Comparison of ENCODE assay signal across 15 cellular contexts in genomic region chr1:181111559-181111958, GRCh38. TPM values are rescaled to one million over a fixed set of nuclear protein-coding genes. Genes with fewer than 3 reads are reported as not detected.
DNase-seq lines count a peak whose midpoint lies in the region; ATAC-seq and TF ChIP-seq lines count a peak whose summit lies in the region.
"Had no signal": no experiment of that assay in that cellular context is flagged by ENCODE, and none has a peak within 500 bp of the region (broad histone marks: within the 10 kb centered on the region; RNA-seq: fewer than 3 reads in every experiment).

No MANE protein-coding gene starts in this region.

- no peaks in the 10 kb centered on the region for H3K9me3 Mint-ChIP-seq in MCF 10A (ENCODE audit: unreplicated experiment)
- no peaks in the 10 kb centered on the region for H3K9me3 Mint-ChIP-seq in mesothelial cell of epicardium
- no peaks in the 10 kb centered on the region for H3K9me3 Mint-ChIP-seq in activated T-cell treated with anti-CD3 and anti-CD28 coated beads, Interleukin-2, amount 50 U/mL, for 24 hours
- H3K9me3 Mint-ChIP-seq: CD4-positive, alpha-beta T cell had no signal

- no peaks in the 10 kb centered on the region for H3K36me3 Mint-ChIP-seq in MCF 10A (ENCODE audit: insufficient read depth, unreplicated experiment)
- H3K36me3 Mint-ChIP-seq in mesothelial cell of epicardium = no peaks in the 10 kb centered on the region
- no peaks in the 10 kb centered on the region for H3K36me3 Mint-ChIP-seq in activated T-cell treated with anti-CD3 and anti-CD28 coated beads, Interleukin-2, amount 50 U/mL, for 24 hours (ENCODE audit: low read depth)
- H3K36me3 Mint-ChIP-seq: type B pancreatic cell had no signal

- no peak overlapping the region for H3K9ac ChIP-seq in IMR-90 (ENCODE audit: low read depth, low read length)
- H3K9ac ChIP-seq: parathyroid adenoma had no signal

- peak overlapping the region; percentile 71 for H2BK5ac ChIP-seq in IMR-90 (ENCODE audit: low read depth, low read length, poor library complexity, severe bottlenecking)

- H3K4me3 ChIP-seq in IMR-90 (ENCODE audit: insufficient read depth, low read depth, low read length) (no peak overlapping the region), right lobe of liver (no peak overlapping the region), suprapubic skin (no peak overlapping the region)
- H3K4me3 ChIP-seq: mucosa of descending colon had no signal

- H2AFZ ChIP-seq in IMR-90 (replicated peaks; ENCODE audit: low read length, poor library complexity) = no peak overlapping the region
- H2AFZ ChIP-seq: parathyroid adenoma had no signal

- H3K4ac ChIP-seq in IMR-90 (ENCODE audit: low read depth, low read length) = peak overlapping the region; percentile 91

- peak overlapping the region; percentile 28 for H4K5ac ChIP-seq in IMR-90 (ENCODE audit: low read depth, low read length)

- BruUV-seq in IMR-90 (replicated peaks; lab: Mats Ljungman, UMichigan) (no TSS peak), MCF 10A (replicated peaks; lab: Mats Ljungman, UMichigan) (no TSS peak)

- H3K79me1 ChIP-seq in IMR-90 (ENCODE audit: low read depth in 1 of 2, low read length in 2 of 2) = peaks cover 0 to 27% of the 10 kb centered on the region in 2 experiments; a peak in 2 of 4 replicates

- H3K36me3 ChIP-seq in IMR-90 (ENCODE audit: control insufficient read depth, insufficient read depth, low read length) (no peaks in the 10 kb centered on the region), right lobe of liver (no peaks in the 10 kb centered on the region), suprapubic skin (no peaks in the 10 kb centered on the region)

- H3K4me2 ChIP-seq in IMR-90 (ENCODE audit: low read depth, low read length) = no peak overlapping the region

- peak overlapping the region; percentile 86 for H3K14ac ChIP-seq in IMR-90 (replicated peaks; ENCODE audit: low read depth, low read length)

- peak overlapping the region; percentile 26; the same call in 1 of the 2 replicates for H3K27ac ChIP-seq in IMR-90 (ENCODE audit: insufficient read depth, low read length)
- H3K27ac ChIP-seq in right lobe of liver = peak overlapping the region in 2 of 3 donors; percentile 45 to 78
- H3K27ac ChIP-seq in suprapubic skin = peak overlapping the region; percentile 72
- H3K27ac ChIP-seq: parathyroid adenoma had no signal

- dilution Hi-C loops in IMR-90 (cut with HindIII; ENCODE audit: low sequenced_read_pairs, unreplicated experiment) = no loop called here

- H4K20me1 ChIP-seq in IMR-90 (ENCODE audit: insufficient read depth, low read length) = no peaks in the 10 kb centered on the region; the same call in 1 of the 2 replicates

- H2BK120ac ChIP-seq in IMR-90 (ENCODE audit: low read depth, low read length) = peak overlapping the region; percentile 87

- H3K4me1 Mint-ChIP-seq in MCF 10A (ENCODE audit: insufficient read depth, unreplicated experiment) = peaks cover 57% of the 10 kb centered on the region
- H3K4me1 Mint-ChIP-seq in mesothelial cell of epicardium = peaks cover 20% of the 10 kb centered on the region
- H3K4me1 Mint-ChIP-seq in activated T-cell treated with anti-CD3 and anti-CD28 coated beads, Interleukin-2, amount 50 U/mL, for 24 hours (ENCODE audit: low read depth) = peaks cover 21% of the 10 kb centered on the region

- H4K8ac ChIP-seq in IMR-90 (ENCODE audit: low read depth in 2 of 2, low read length in 2 of 2) = peak overlapping the region; percentile 2 to 63; a peak in 3 of 4 replicates

- H2BK15ac ChIP-seq in IMR-90 (ENCODE audit: low read depth, low read length) = peak overlapping the region; percentile 74; the same call in 2 of the 3 replicates

- no peak for TF ChIP-seq RAD21 in IMR-90 (IDR thresholded peaks at IDR 0.05; ENCODE audit: low read length)

- TF ChIP-seq POLR2A in IMR-90 (IDR thresholded peaks at IDR 0.05; ENCODE audit: low read depth, low read length) (no peak), right lobe of liver (IDR thresholded peaks at IDR 0.05) (no peak), suprapubic skin (IDR thresholded peaks at IDR 0.05) (no peak)

- H3K18ac ChIP-seq in IMR-90 (ENCODE audit: low read depth, low read length) = peak overlapping the region; percentile 31

- DNase-seq in IMR-90 (peak; percentile 61), MCF 10A (ENCODE audit: unreplicated experiment) (no peak), right lobe of liver (peak in 1 of 3 donors; percentile 5), suprapubic skin (ENCODE audit: low spot score in 2 of 2) (no peak), NOMO-1 (lab: John Stamatoyannopoulos, UW; ENCODE audit: unreplicated experiment in 2 of 2) (no peak), mesothelial cell of epicardium (ENCODE audit: low spot score in 2 of 2, unreplicated experiment in 2 of 2) (no peak), NCI-H2196 (lab: John Stamatoyannopoulos, UW; ENCODE audit: unreplicated experiment) (no peak)
- DNase-seq in activated T-cell treated with anti-CD3 and anti-CD28 coated beads, Interleukin-2, amount 50 U/mL, for 24 hours = no peak
- DNase-seq: activated CD4-positive, alpha-beta T cell treated with anti-CD3 and anti-CD28 coated beads for 48 hours; activated T-cell treated with anti-CD3 and anti-CD28 coated beads, Interleukin-2, amount 50 U/mL, for 1 hour; CD4-positive, alpha-beta T cell; mucosa of descending colon; NCI-H524 treated with DMSO at 0.1 percent for 48 hours had no signal

- no peak for TF ChIP-seq EP300 in suprapubic skin (IDR thresholded peaks at IDR 0.05)

- peak overlapping the region; percentile 91 for H2BK20ac ChIP-seq in IMR-90 (ENCODE audit: low read depth, low read length)

- H4K91ac ChIP-seq in IMR-90 (ENCODE audit: insufficient read depth, low read depth, low read length) = peak overlapping the region; percentile 73

- TF ChIP-seq CTCF in IMR-90 (conservative IDR thresholded peaks at IDR 0.05; ENCODE audit: low read depth, low read length) (no peak), MCF 10A (IDR thresholded peaks at IDR 0.05; ENCODE audit: unreplicated experiment) (no peak), right lobe of liver (IDR thresholded peaks at IDR 0.05) (no peak), suprapubic skin (IDR thresholded peaks at IDR 0.05) (no peak), mesothelial cell of epicardium (IDR thresholded peaks at IDR 0.05; ENCODE audit: unreplicated experiment) (no peak)

- H2AK5ac ChIP-seq in IMR-90 (ENCODE audit: low read depth, low read length) = peak overlapping the region; percentile 86

- H3K4me3 Mint-ChIP-seq in MCF 10A (ENCODE audit: unreplicated experiment) (no peak overlapping the region), mesothelial cell of epicardium (no peak overlapping the region)
- H3K4me3 Mint-ChIP-seq in activated T-cell treated with anti-CD3 and anti-CD28 coated beads, Interleukin-2, amount 50 U/mL, for 24 hours = no peak overlapping the region
- H3K4me3 Mint-ChIP-seq: CD4-positive, alpha-beta T cell had no signal

- WGBS in IMR-90 (ENCODE audit: extremely low coverage in 2 of 2, insufficient read length in 1 of 2), 2 experiments = 57% methylated on average over 1 of the region's 3 CpGs; no CpG with 5 or more reads in 1 of the 2 experiments
- WGBS in right lobe of liver (ENCODE audit: insufficient coverage, low coverage, low lambda C conversion rate, missing lambda C conversion rate) = 56% methylated on average over 3 of the region's 3 CpGs
- 91% methylated on average over 3 of the region's 3 CpGs for WGBS in suprapubic skin

- intact Hi-C loops in IMR-90 (cut with micrococcal nuclease) (no loop called here), MCF 10A (cut with micrococcal nuclease) (no loop called here), right lobe of liver (cut with DNase I) (no loop called here)

- H3K27me3 Mint-ChIP-seq in MCF 10A (ENCODE audit: insufficient read depth, unreplicated experiment) = no peaks in the 10 kb centered on the region
- H3K27me3 Mint-ChIP-seq in mesothelial cell of epicardium (ENCODE audit: low read depth) = no peaks in the 10 kb centered on the region
- H3K27me3 Mint-ChIP-seq in activated T-cell treated with anti-CD3 and anti-CD28 coated beads, Interleukin-2, amount 50 U/mL, for 24 hours = peaks cover 9% of the 10 kb centered on the region
- H3K27me3 Mint-ChIP-seq: CD4-positive, alpha-beta T cell had no signal

- H3K4me1 ChIP-seq in IMR-90 (ENCODE audit: control insufficient read depth, insufficient read depth, low read length) = peaks cover 24% of the 10 kb centered on the region
- peaks cover 0 to 26% (median 13%) of the 10 kb centered on the region in 4 donors for H3K4me1 ChIP-seq in right lobe of liver
- H3K4me1 ChIP-seq in suprapubic skin = peaks cover 28% of the 10 kb centered on the region
- H3K4me1 ChIP-seq: parathyroid adenoma had no signal

- H3K27ac Mint-ChIP-seq in MCF 10A (ENCODE audit: low read depth, unreplicated experiment) (peak overlapping the region; percentile 86), mesothelial cell of epicardium (no peak overlapping the region)
- H3K27ac Mint-ChIP-seq in activated T-cell treated with anti-CD3 and anti-CD28 coated beads, Interleukin-2, amount 50 U/mL, for 24 hours = no peak overlapping the region
- H3K27ac Mint-ChIP-seq: CD4-positive, alpha-beta T cell had no signal

- peak overlapping the region; percentile 58 for H2AK9ac ChIP-seq in IMR-90 (replicated peaks; ENCODE audit: low read depth, low read length, poor library complexity)

- POLR2A ChIA-PET in IMR-90 (lab: Charles Lee; ENCODE audit: unreplicated experiment) (no interaction called here), MCF 10A (lab: Yijun Ruan, JAX) (interaction anchor here (1.3 to 38.3 kb wide), 5 partner anchors 2 to 90 kb away, joined by 4 to 1402 read pairs (median 1371); partner anchors contain the start of gene IER5)

- H3K9me3 ChIP-seq in IMR-90 (ENCODE audit: control insufficient read depth, insufficient read depth, low read length) (no peaks in the 10 kb centered on the region), right lobe of liver (no peaks in the 10 kb centered on the region), suprapubic skin (no peaks in the 10 kb centered on the region)
- H3K9me3 ChIP-seq: mucosa of descending colon had no signal

- CTCF ChIA-PET in IMR-90 (lab: Yijun Ruan, JAX) = interaction anchor here (2.6 kb wide), 1 partner anchor 31 kb away, joined by 13 read pairs; no protein-coding TSS in a partner anchor
- CTCF ChIA-PET in MCF 10A (lab: Yijun Ruan, JAX) = interaction anchor here (0.8 to 8.8 kb wide), 7 partner anchors 9 to 54 kb away, joined by 3 to 81 read pairs (median 5); no protein-coding TSS in a partner anchor

- in situ Hi-C loops in IMR-90 (cut with MboI; ENCODE audit: low sequenced_read_pairs) = no loop called here

- H3K23ac ChIP-seq in IMR-90 (ENCODE audit: low read depth, low read length) = peak overlapping the region; percentile 29; the same call in 1 of the 2 replicates

- H3K56ac ChIP-seq in IMR-90 (ENCODE audit: extremely low read depth, insufficient read depth, low read length) = peak overlapping the region; percentile 40; the same call in 1 of the 2 replicates

- H3K27me3 ChIP-seq in IMR-90 (ENCODE audit: control insufficient read depth, insufficient read depth, low read length) (no peaks in the 10 kb centered on the region), right lobe of liver (no peaks in the 10 kb centered on the region), suprapubic skin (no peaks in the 10 kb centered on the region)

- no peak for ATAC-seq in IMR-90 (ENCODE audit: low read depth)
- ATAC-seq in right lobe of liver = no peak

- peaks cover 25% of the 10 kb centered on the region for H3K9me1 ChIP-seq in IMR-90 (ENCODE audit: insufficient read depth, low read length)

RNA-seq across cellular contexts. Expression of gene IER5, which starts 23.1 kb away (rescaled TPM):
- total RNA-seq in IMR-90 (2012; rRNA removed) (15.8 and 29.4 TPM in 2 replicates), MCF 10A (2022) (47.5 and 49.5 TPM in 2 replicates), right lobe of liver (1 to 10 TPM; 2.0 to 6.2 (median 3.4) TPM), suprapubic skin (10 to 100 TPM; 11.3 to 30.4 (median 24.4) TPM), mesothelial cell of epicardium (12.9 to 14.1 TPM (median 13.4 TPM) in 3 replicates)
- polyA plus RNA-seq in IMR-90 (2012; rRNA removed) = 27.1 and 28.9 TPM in 2 replicates
- polyA plus RNA-seq in IMR-90 (2012; cell fraction: cytosol; rRNA removed) = 22.5 and 29.5 TPM in 2 replicates
- polyA plus RNA-seq in IMR-90 (2012; cell fraction: nucleus; rRNA removed; ENCODE audit: low replicate concordance) = 32.6 and 44.5 TPM in 2 replicates
